Comparison of ENCODE assay signal across 24 cellular contexts in the genomic region with DNA sequence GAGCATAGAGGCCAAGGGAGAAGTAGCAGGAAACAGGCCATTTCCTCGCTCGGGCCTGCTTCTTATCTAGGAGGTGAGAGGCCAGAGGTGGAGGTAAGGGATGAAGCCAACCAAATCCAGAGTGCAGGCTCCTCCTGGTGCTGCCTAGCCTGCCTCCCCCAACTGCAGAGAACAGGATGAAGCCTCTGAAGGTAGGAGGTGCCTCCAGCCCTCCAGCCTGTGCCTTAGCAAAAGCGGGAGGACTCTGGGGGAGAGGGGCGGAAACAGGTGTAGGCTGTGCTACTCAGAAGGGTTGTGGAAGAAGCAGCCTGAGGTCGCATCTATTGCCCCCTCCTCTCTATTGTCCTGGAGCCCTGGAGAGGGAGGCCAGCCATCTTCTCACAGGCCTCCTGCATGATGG.
"Had no signal": no experiment of that assay in that cellular context is flagged by ENCODE, and none has a peak within 500 bp of the region (broad histone marks: within the 10 kb centered on the region; RNA-seq: fewer than 3 reads in every experiment).

No MANE protein-coding gene starts in this region.

- H3K4me3 Mint-ChIP-seq: activated naive CD4-positive, alpha-beta T cell treated with anti-CD3 and anti-CD28 coated beads for 36 hours; activated naive CD8-positive, alpha-beta T cell treated with anti-CD3 and anti-CD28 coated beads for 36 hours; brain; effector memory CD8-positive, alpha-beta T cell; natural killer cell; T-helper 2 cell treated with Interferon-gamma antibody and Interleukin-4, amounts not matched to agents 5 μg/mL and 100 μg/mL, for 36 hours had no signal

- H3K27me3 ChIP-seq: ascending aorta, gastroesophageal sphincter, left lung, spleen, testis, transverse colon had no signal

- H3K4me1 ChIP-seq: ascending aorta, testis had no signal

- H3K36me3 ChIP-seq: adrenal gland, ascending aorta, gastroesophageal sphincter, left lung, lower lobe of right lung, spleen, transverse colon had no signal

- H3K9me3 ChIP-seq: adrenal gland, ascending aorta, gastroesophageal sphincter, left lung, lower lobe of right lung, spleen, testis, transverse colon had no signal

- H3K27ac Mint-ChIP-seq: activated naive CD4-positive, alpha-beta T cell treated with anti-CD3 and anti-CD28 coated beads for 36 hours; activated naive CD8-positive, alpha-beta T cell treated with anti-CD3 and anti-CD28 coated beads for 36 hours; effector memory CD8-positive, alpha-beta T cell; natural killer cell; T-helper 2 cell treated with Interferon-gamma antibody and Interleukin-4, amounts not matched to agents 5 μg/mL and 100 μg/mL, for 36 hours had no signal

- H3K4me3 ChIP-seq: adrenal gland, ascending aorta, coronary artery, gastroesophageal sphincter, left lung, lower lobe of right lung, spleen, testis, transverse colon had no signal

- H3K36me3 Mint-ChIP-seq: activated naive CD8-positive, alpha-beta T cell treated with anti-CD3 and anti-CD28 coated beads for 36 hours; brain; natural killer cell had no signal

- H3K27me3 Mint-ChIP-seq: activated naive CD8-positive, alpha-beta T cell treated with anti-CD3 and anti-CD28 coated beads for 36 hours; brain; effector memory CD8-positive, alpha-beta T cell had no signal

- H3K9me3 Mint-ChIP-seq: activated naive CD4-positive, alpha-beta T cell treated with anti-CD3 and anti-CD28 coated beads for 36 hours; activated naive CD8-positive, alpha-beta T cell treated with anti-CD3 and anti-CD28 coated beads for 36 hours; effector memory CD8-positive, alpha-beta T cell; natural killer cell; T-helper 2 cell treated with Interferon-gamma antibody and Interleukin-4, amounts not matched to agents 5 μg/mL and 100 μg/mL, for 36 hours had no signal

- DNase-seq: activated CD4-positive, alpha-beta T cell treated with anti-CD3 and anti-CD28 coated beads for 48 hours; activated CD4-positive, alpha-beta T cell treated with anti-CD3 and anti-CD28 coated beads, Interleukin-2, amount 50 U/mL, for 48 hours; activated CD8-positive, alpha-beta memory T cell treated with anti-CD3 and anti-CD28 coated beads for 24 hours; activated effector memory CD4-positive, alpha-beta T cell treated with anti-CD3 and anti-CD28 coated beads, Interleukin-2, amount 50 U/mL, for 16 hours; activated naive CD4-positive, alpha-beta T cell treated with anti-CD3 and anti-CD28 coated beads for 36 hours; activated naive CD8-positive, alpha-beta T cell treated with anti-CD3 and anti-CD28 coated beads for 36 hours; adrenal gland; effector memory CD8-positive, alpha-beta T cell; head of caudate nucleus; hippocampal formation; left lung; lower lobe of right lung; mesenchymal stem cell; natural killer cell; right cardiac atrium; stimulated activated naive CD4-positive, alpha-beta T cell; testis; transverse colon had no signal

- H3K27ac ChIP-seq: adrenal gland, ascending aorta, coronary artery, gastroesophageal sphincter, left lung, lower lobe of right lung, spleen, testis, transverse colon had no signal
